Comparison of ENCODE assay signal across 18 cellular contexts in the genomic region with DNA sequence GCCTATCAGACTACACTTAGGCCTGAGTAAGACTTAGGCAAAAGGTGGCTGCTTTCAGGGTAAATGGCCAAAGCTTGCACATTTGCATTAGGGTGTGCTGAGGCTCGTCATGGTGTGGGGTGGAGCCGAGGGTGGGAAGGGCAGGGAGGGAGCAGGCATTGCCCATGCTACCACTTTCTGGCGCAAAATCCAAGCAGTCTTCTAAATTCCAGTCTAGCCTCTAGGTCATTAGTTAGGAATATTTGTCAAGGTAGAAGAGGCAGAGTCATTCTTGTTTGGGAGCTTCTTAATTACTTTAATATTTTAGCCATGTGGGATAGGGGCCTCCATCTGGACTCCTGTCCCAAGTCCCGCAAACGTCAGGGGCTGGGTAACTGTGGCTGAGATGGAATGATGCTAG. TPM values are rescaled to one million over a fixed set of nuclear protein-coding genes. Genes with fewer than 3 reads are reported as not detected.
"Had no signal": no experiment of that assay in that cellular context is flagged by ENCODE, and none has a peak within 500 bp of the region (broad histone marks: within the 10 kb centered on the region; RNA-seq: fewer than 3 reads in every experiment).

No MANE protein-coding gene starts in this region.

- H3K4me1 Mint-ChIP-seq: naive thymus-derived CD8-positive, alpha-beta T cell had no signal

- H3K27me3 ChIP-seq: stomach, vagina had no signal

- H3K27ac Mint-ChIP-seq: naive thymus-derived CD8-positive, alpha-beta T cell had no signal

- H3K4me3 ChIP-seq: dorsolateral prefrontal cortex, mucosa of descending colon, stomach, thoracic aorta, transverse colon, vagina had no signal

- H3K36me3 Mint-ChIP-seq: naive thymus-derived CD8-positive, alpha-beta T cell had no signal

- H3K9me3 ChIP-seq: mucosa of descending colon, stomach, thoracic aorta, transverse colon, vagina had no signal

- H3K36me3 ChIP-seq: stomach, thoracic aorta, transverse colon, vagina had no signal

- ATAC-seq: left colon; mucosa of descending colon; naive thymus-derived CD8-positive, alpha-beta T cell; right cardiac atrium had no signal

- H3K27ac ChIP-seq: dorsolateral prefrontal cortex, transverse colon, vagina had no signal

- H3K4me3 Mint-ChIP-seq: naive thymus-derived CD8-positive, alpha-beta T cell had no signal

- DNase-seq: cortex of kidney; dorsolateral prefrontal cortex; effector CD8-positive, alpha-beta T cell; left colon; mammary epithelial cell; mucosa of descending colon; right cardiac atrium; small intestine; stimulated activated CD4-positive, alpha-beta T cell treated with anti-CD3 and anti-CD28 coated beads, Interleukin-12 subunit alpha, Interleukin-12 subunit beta, amount 100 ng/mL, for 4 hours; stimulated activated naive CD4-positive, alpha-beta T cell; stomach; substantia nigra; transverse colon had no signal

- H3K9me3 Mint-ChIP-seq: naive thymus-derived CD8-positive, alpha-beta T cell had no signal

- H3K4me1 ChIP-seq: vagina had no signal

RNA-seq across cellular contexts. Expression of a gene that starts 28.6 kb away (rescaled TPM):
- total RNA-seq: mammary epithelial cell; naive thymus-derived CD8-positive, alpha-beta T cell; pulmonary artery endothelial cell had no signal
- polyA plus RNA-seq: fibroblast of lung; mammary epithelial cell; naive thymus-derived CD8-positive, alpha-beta T cell had no signal
